Comparison of ENCODE assay signal across 28 cellular contexts in genomic region chr1:67609942-67610341, GRCh38.
DNase-seq lines count a peak whose midpoint lies in the region; ATAC-seq and TF ChIP-seq lines count a peak whose summit lies in the region.
"Had no signal": no experiment of that assay in that cellular context is flagged by ENCODE, and none has a peak within 500 bp of the region (broad histone marks: within the 10 kb centered on the region; RNA-seq: fewer than 3 reads in every experiment).

No MANE protein-coding gene starts in this region.

- H3K4me1 Mint-ChIP-seq in stimulated activated naive CD8-positive, alpha-beta T cell treated with anti-CD3 and anti-CD28 coated beads, Interleukin-15, amount 100 ng/mL, for 72 hours, result peaks cover 8% of the 10 kb centered on the region
- peaks cover 0 to 5% of the 10 kb centered on the region in 2 donors for H3K4me1 Mint-ChIP-seq in stimulated activated naive B cell treated with anti-CD40 and anti-IgM and Interleukin-4, amounts not matched to agents 10 μg/mL and 1 μg/mL and 100 μg/mL, for 72 hours
- H3K4me1 Mint-ChIP-seq: activated B cell treated with CpG ODN at 0.5 μM for 24 hours, B cell had no signal

- no peak for TF ChIP-seq POLR2A in tibial nerve (IDR thresholded peaks at IDR 0.05)

- H3K4me3 ChIP-seq in tibial nerve, result no peak overlapping the region
- H3K4me3 ChIP-seq: skin epidermis, uterus had no signal

- no peaks in the 10 kb centered on the region for H3K9me3 ChIP-seq in tibial nerve
- H3K9me3 ChIP-seq: Caco-2, uterus had no signal

- peaks cover 0 to 15% (median 3%) of the 10 kb centered on the region in 4 donors for H3K4me1 ChIP-seq in tibial nerve
- H3K4me1 ChIP-seq: Caco-2, uterus had no signal

- 85 to 91% methylated on average over 7 of the region's 7 CpGs for WGBS in tibial nerve, 2 donors

- ATAC-seq in stimulated activated naive CD8-positive, alpha-beta T cell treated with anti-CD3 and anti-CD28 coated beads, Interleukin-15, Interleukin-2, amounts not matched to agents 100 U/mL and 50 U/mL, for 24 hours, result no peak
- no peak for ATAC-seq in stimulated activated naive CD8-positive, alpha-beta T cell treated with anti-CD3 and anti-CD28 coated beads, Interleukin-15, amount 100 ng/mL, for 72 hours
- ATAC-seq in GM21723 (IDR thresholded peaks at IDR 0.05; ENCODE audit: unreplicated experiment) (peak; percentile 60), HG03196 (IDR thresholded peaks at IDR 0.05; ENCODE audit: unreplicated experiment) (peak; percentile 37)
- ATAC-seq in stimulated activated naive B cell treated with anti-CD40 and anti-IgM and Interleukin-4, amounts not matched to agents 10 μg/mL and 1 μg/mL and 100 μg/mL, for 72 hours (replicated peaks), result peak; percentile 37 to 65

- H3K4me3 Mint-ChIP-seq in stimulated activated naive CD8-positive, alpha-beta T cell treated with anti-CD3 and anti-CD28 coated beads, Interleukin-15, amount 100 ng/mL, for 72 hours, result no peak overlapping the region
- no peak overlapping the region for H3K4me3 Mint-ChIP-seq in stimulated activated naive B cell treated with anti-CD40 and anti-IgM and Interleukin-4, amounts not matched to agents 10 μg/mL and 1 μg/mL and 100 μg/mL, for 72 hours
- H3K4me3 Mint-ChIP-seq: activated B cell treated with CpG ODN at 0.5 μM for 24 hours; activated CD4-positive, alpha-beta memory T cell treated with anti-CD3 and anti-CD28 coated beads, Interleukin-2, amount 10 ng/mL, durations not matched to agents 7 days and 5 days; activated naive CD4-positive, alpha-beta T cell treated with anti-CD3 and anti-CD28 coated beads, Interleukin-2, amount 10 ng/mL, durations not matched to agents 7 days and 5 days; activated T-cell treated with anti-CD3 and anti-CD28 coated beads, Interleukin-2, amount 50 U/mL, for 24 hours; B cell; neural crest cell had no signal

- no peaks in the 10 kb centered on the region for H3K36me3 Mint-ChIP-seq in stimulated activated naive B cell treated with anti-CD40 and anti-IgM and Interleukin-4, amounts not matched to agents 10 μg/mL and 1 μg/mL and 100 μg/mL, for 72 hours
- H3K36me3 Mint-ChIP-seq: activated naive CD4-positive, alpha-beta T cell treated with anti-CD3 and anti-CD28 coated beads, Interleukin-2, amount 10 ng/mL, durations not matched to agents 7 days and 5 days had no signal

- peaks cover 7% of the 10 kb centered on the region for H3K27me3 Mint-ChIP-seq in stimulated activated naive CD8-positive, alpha-beta T cell treated with anti-CD3 and anti-CD28 coated beads, Interleukin-15, amount 100 ng/mL, for 72 hours
- no peaks in the 10 kb centered on the region for H3K27me3 Mint-ChIP-seq in stimulated activated naive B cell treated with anti-CD40 and anti-IgM and Interleukin-4, amounts not matched to agents 10 μg/mL and 1 μg/mL and 100 μg/mL, for 72 hours
- H3K27me3 Mint-ChIP-seq: B cell had no signal

- peaks cover 0 to 2% of the 10 kb centered on the region in 2 donors for H3K9me3 Mint-ChIP-seq in stimulated activated naive CD8-positive, alpha-beta T cell treated with anti-CD3 and anti-CD28 coated beads, Interleukin-15, amount 100 ng/mL, for 72 hours
- H3K9me3 Mint-ChIP-seq in stimulated activated naive B cell treated with anti-CD40 and anti-IgM and Interleukin-4, amounts not matched to agents 10 μg/mL and 1 μg/mL and 100 μg/mL, for 72 hours, result no peaks in the 10 kb centered on the region
- H3K9me3 Mint-ChIP-seq: activated B cell treated with CpG ODN at 0.5 μM for 24 hours; activated CD4-positive, alpha-beta memory T cell treated with anti-CD3 and anti-CD28 coated beads, Interleukin-2, amount 10 ng/mL, durations not matched to agents 7 days and 5 days; activated naive CD4-positive, alpha-beta T cell treated with anti-CD3 and anti-CD28 coated beads, Interleukin-2, amount 10 ng/mL, durations not matched to agents 7 days and 5 days; activated T-cell treated with anti-CD3 and anti-CD28 coated beads, Interleukin-2, amount 50 U/mL, for 24 hours had no signal

- H3K27ac Mint-ChIP-seq in stimulated activated naive CD8-positive, alpha-beta T cell treated with anti-CD3 and anti-CD28 coated beads, Interleukin-15, amount 100 ng/mL, for 72 hours, result no peak overlapping the region
- no peak overlapping the region for H3K27ac Mint-ChIP-seq in stimulated activated naive B cell treated with anti-CD40 and anti-IgM and Interleukin-4, amounts not matched to agents 10 μg/mL and 1 μg/mL and 100 μg/mL, for 72 hours
- H3K27ac Mint-ChIP-seq: activated B cell treated with CpG ODN at 0.5 μM for 24 hours; activated CD4-positive, alpha-beta memory T cell treated with anti-CD3 and anti-CD28 coated beads, Interleukin-2, amount 10 ng/mL, durations not matched to agents 7 days and 5 days; activated naive CD4-positive, alpha-beta T cell treated with anti-CD3 and anti-CD28 coated beads, Interleukin-2, amount 10 ng/mL, durations not matched to agents 7 days and 5 days; activated T-cell treated with anti-CD3 and anti-CD28 coated beads, Interleukin-2, amount 50 U/mL, for 24 hours; B cell had no signal

- TF ChIP-seq CTCF in tibial nerve (IDR thresholded peaks at IDR 0.05), result no peak

- H3K36me3 ChIP-seq in tibial nerve, result no peaks in the 10 kb centered on the region
- H3K36me3 ChIP-seq: uterus had no signal

- DNase-seq in stimulated activated naive CD8-positive, alpha-beta T cell treated with anti-CD3 and anti-CD28 coated beads, Interleukin-15, Interleukin-2, amounts not matched to agents 100 U/mL and 50 U/mL, for 24 hours, result peak; percentile 8
- no peak for DNase-seq in stimulated activated naive CD8-positive, alpha-beta T cell treated with anti-CD3 and anti-CD28 coated beads, Interleukin-15, amount 100 ng/mL, for 72 hours
- DNase-seq in stimulated activated naive B cell treated with anti-CD40 and anti-IgM and Interleukin-4, amounts not matched to agents 10 μg/mL and 1 μg/mL and 100 μg/mL, for 72 hours, result no peak
- DNase-seq in stimulated activated CD4-positive, alpha-beta T cell treated with anti-CD3 and anti-CD28 coated beads, Interleukin-2, amount 100 ng/mL, for 24 hours, result no peak
- DNase-seq in DMS79 treated with DMSO at 0.1 percent for 48 hours (lab: John Stamatoyannopoulos, UW), result no peak
- DNase-seq in tibial nerve (ENCODE audit: low spot score in 2 of 2), result no peak
- DNase-seq: 8988T; activated B cell treated with CpG ODN at 0.5 μM for 24 hours; activated CD4-positive, alpha-beta memory T cell treated with anti-CD3 and anti-CD28 coated beads, Interleukin-2, amount 10 ng/mL, durations not matched to agents 7 days and 5 days; activated naive CD4-positive, alpha-beta T cell treated with anti-CD3 and anti-CD28 coated beads, Interleukin-2, amount 10 ng/mL, durations not matched to agents 7 days and 5 days; activated T-cell treated with anti-CD3 and anti-CD28 coated beads, Interleukin-2, amount 50 U/mL, for 24 hours; aorta; Caco-2; effector CD8-positive, alpha-beta T cell; EL; HCEC 1CT; NCI-H146; NCI-H2171 treated with DMSO at 0.1 percent for 48 hours; NCI-H748 treated with DMSO at 0.1 percent for 48 hours; stimulated activated CD4-positive, alpha-beta T cell treated with anti-CD3 and anti-CD28 coated beads, Interleukin-4, amount 100 ng/mL, for 24 hours; substantia nigra; uterus had no signal

- no peak overlapping the region for H3K27ac ChIP-seq in tibial nerve
- H3K27ac ChIP-seq: HL-60, skin epidermis, uterus had no signal

- H3K27me3 ChIP-seq in tibial nerve, result no peaks in the 10 kb centered on the region
- H3K27me3 ChIP-seq: uterus had no signal

- TF ChIP-seq EP300 in tibial nerve (IDR thresholded peaks at IDR 0.05), result no peak

Comparison
In these comparisons a context has a peak if more than half of its experiments do, and no peak if none do; other contexts are left out.
1. ATAC-seq: peak in GM21723 (single experiment), HG03196 (single experiment) and stimulated activated naive B cell treated with anti-CD40 and anti-IgM and Interleukin-4, amounts not matched to agents 10 μg/mL and 1 μg/mL and 100 μg/mL, for 72 hours (2 of 2); none in stimulated activated naive CD8-positive, alpha-beta T cell treated with anti-CD3 and anti-CD28 coated beads, Interleukin-15, Interleukin-2, amounts not matched to agents 100 U/mL and 50 U/mL, for 24 hours (single experiment) and stimulated activated naive CD8-positive, alpha-beta T cell treated with anti-CD3 and anti-CD28 coated beads, Interleukin-15, amount 100 ng/mL, for 72 hours (single experiment).